Comparison of ENCODE assay signal across 22 cellular contexts in the genomic region with DNA sequence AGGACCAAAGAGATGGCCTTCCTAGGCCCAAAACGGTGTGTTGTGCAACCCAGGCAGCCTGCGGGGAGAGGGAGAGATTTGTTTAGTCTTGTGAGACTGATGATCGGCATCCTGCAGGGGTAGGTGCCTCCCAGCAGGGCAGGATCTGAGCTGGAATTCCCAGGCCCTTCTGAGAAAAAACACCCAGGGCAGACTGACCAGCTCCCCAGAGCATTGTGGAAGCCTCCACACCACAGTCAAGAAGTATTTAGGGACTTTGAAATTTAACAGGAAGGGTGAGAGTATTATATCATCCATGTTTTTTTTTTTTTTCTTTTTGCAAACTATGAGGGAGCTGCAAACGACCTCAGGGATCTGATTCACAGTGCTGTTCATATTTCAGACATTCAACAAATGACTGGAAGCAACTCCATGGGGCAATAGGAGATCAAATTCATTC.
A peak's percentile ranks its signal among the peaks of the same experiment; 100 is the strongest.
DNase-seq lines count a peak whose midpoint lies in the region; ATAC-seq, FAIRE-seq and TF ChIP-seq lines count a peak whose summit lies in the region.
"Had no signal": no experiment of that assay in that cellular context is flagged by ENCODE, and none has a peak within 500 bp of the region (broad histone marks: within the 10 kb centered on the region; RNA-seq: fewer than 3 reads in every experiment).

No MANE protein-coding gene starts in this region.

- H3K4me1 ChIP-seq in HepG2 (ENCODE audit: insufficient read depth, low read length) (peaks cover 47% of the 10 kb centered on the region), right lobe of liver (no peaks in the 10 kb centered on the region), Karpas-422 (ENCODE audit: low read length) (peaks cover 3% of the 10 kb centered on the region; the same call in 1 of the 2 replicates)
- H3K4me1 ChIP-seq: HAP-1, left lung had no signal

- no peak for DNase-seq in HepG2 (ENCODE audit: low spot score)
- no peak for DNase-seq in right lobe of liver
- peak; percentile 66 for DNase-seq in astrocyte of the spinal cord (ENCODE audit: low read depth, low spot score)
- DNase-seq in fibroblast of villous mesenchyme (ENCODE audit: low read depth) = peak; percentile 88
- no peak for DNase-seq in DMS114 treated with DMSO at 0.1 percent for 48 hours (lab: John Stamatoyannopoulos, UW; ENCODE audit: unreplicated experiment)
- DNase-seq in Karpas-422 = no peak
- DNase-seq: 8988T; activated CD8-positive, alpha-beta T cell treated with anti-CD3 and anti-CD28 coated beads for 36 hours; activated naive CD4-positive, alpha-beta T cell; effector CD8-positive, alpha-beta T cell; left lung; NCI-H1417; NCI-H524; RPMI8226; stimulated activated CD8-positive, alpha-beta memory T cell treated with anti-CD3 and anti-CD28 coated beads, Interleukin-4, amount 100 ng/mL, for 48 hours had no signal

- no TSS peak for BruUV-seq in HepG2 (replicated peaks; lab: Mats Ljungman, UMichigan)

- H3K9ac ChIP-seq in HepG2 (ENCODE audit: insufficient read depth, low read depth, low read length) = no peak overlapping the region
- no peak overlapping the region for H3K9ac ChIP-seq in Karpas-422 (ENCODE audit: low read length)
- H3K9ac ChIP-seq: BLaER1 treated with 17β-estradiol and CSF1 and Interleukin-3, amounts not matched to agents 10 nM and 100 nM had no signal

- H2AFZ ChIP-seq in HepG2 (ENCODE audit: low read length) (no peak overlapping the region), Karpas-422 (ENCODE audit: low read length) (no peak overlapping the region)

- intact Hi-C loops in HepG2 (cut with micrococcal nuclease; ENCODE audit: unreplicated experiment) (no loop called here), right lobe of liver (cut with DNase I) (no loop called here)

- in situ Hi-C loops in HepG2 (cut with HindIII; ENCODE audit: extremely low pct_ligation_motif_present, low pct_unique_long_range_greater_than_20kb) (no loop called here), astrocyte of the spinal cord (cut with HindIII; ENCODE audit: low sequenced_read_pairs) (no loop called here)

- ATAC-seq in HepG2 (no peak), right lobe of liver (no peak), HG03521 (IDR thresholded peaks at IDR 0.05; ENCODE audit: unreplicated experiment) (no peak), GM21390 (IDR thresholded peaks at IDR 0.05; ENCODE audit: unreplicated experiment) (no peak)
- ATAC-seq: activated CD8-positive, alpha-beta T cell treated with anti-CD3 and anti-CD28 coated beads for 36 hours; left lung; SK-N-SH treated with all-trans-retinoic acid at 6 μM for 48 hours had no signal

- H3K4me3 ChIP-seq in HepG2 (replicated peaks in 1 of 3; ENCODE audit: insufficient read depth in 1 of 3, low read depth in 2 of 3, low read length in 3 of 3) (no peak overlapping the region), right lobe of liver (no peak overlapping the region), astrocyte of the spinal cord (ENCODE audit: low read depth, low read length) (no peak overlapping the region), fibroblast of villous mesenchyme (ENCODE audit: low read depth, low read length) (no peak overlapping the region), Karpas-422 (ENCODE audit: low read length) (no peak overlapping the region)
- H3K4me3 ChIP-seq: BLaER1 treated with 17β-estradiol and CSF1 and Interleukin-3, amounts not matched to agents 10 nM and 100 nM; esophagus muscularis mucosa; HAP-1; left lung had no signal

- H3K9me3 ChIP-seq in HepG2 (ENCODE audit: low read length) (no peaks in the 10 kb centered on the region), right lobe of liver (no peaks in the 10 kb centered on the region), Karpas-422 (ENCODE audit: low read length) (no peaks in the 10 kb centered on the region)
- H3K9me3 ChIP-seq: BLaER1 treated with 17β-estradiol and CSF1 and Interleukin-3, amounts not matched to agents 10 nM and 100 nM; esophagus muscularis mucosa; HAP-1; left lung had no signal

- H4K20me1 ChIP-seq in HepG2 (ENCODE audit: insufficient read depth, low read length) = no peaks in the 10 kb centered on the region
- H4K20me1 ChIP-seq in Karpas-422 (ENCODE audit: insufficient read depth, low read depth, low read length) = no peaks in the 10 kb centered on the region
- H4K20me1 ChIP-seq: BLaER1 treated with 17β-estradiol and CSF1 and Interleukin-3, amounts not matched to agents 10 nM and 100 nM had no signal

- H3K27ac ChIP-seq in HepG2 (ENCODE audit: extremely low read length, insufficient read depth, low read length) (no peak overlapping the region), right lobe of liver (no peak overlapping the region), Karpas-422 (ENCODE audit: low read length) (no peak overlapping the region)
- H3K27ac ChIP-seq: BLaER1 treated with 17β-estradiol and CSF1 and Interleukin-3, amounts not matched to agents 10 nM and 100 nM; esophagus muscularis mucosa; left lung had no signal

- POLR2A ChIA-PET in HepG2 (lab: Yijun Ruan, JAX) = no interaction called here

- no peaks in the 10 kb centered on the region for H3K9me2 ChIP-seq in Karpas-422 (replicated peaks; ENCODE audit: insufficient read depth, low read length)

- TF ChIP-seq POLR2A in HepG2 (IDR thresholded peaks at IDR 0.05; ENCODE audit: insufficient read depth in 1 of 2, low read depth in 2 of 2, low read length in 2 of 2) = no peak
- TF ChIP-seq POLR2A in right lobe of liver (IDR thresholded peaks at IDR 0.05) = no peak

- TF ChIP-seq RAD21 in HepG2 (CRISPR knock-in tag; IDR thresholded peaks at IDR 0.05) = no peak

- CTCF ChIA-PET in HepG2 (lab: Yijun Ruan, JAX; ENCODE audit: low intra/inter-chr PET ratio, low total read pairs) = no interaction called here

- H3K36me3 ChIP-seq in HepG2 (replicated peaks in 1 of 2; ENCODE audit: control insufficient read depth in 1 of 2, insufficient read depth in 2 of 2, low read length in 2 of 2) (no peaks in the 10 kb centered on the region), right lobe of liver (no peaks in the 10 kb centered on the region), Karpas-422 (ENCODE audit: insufficient read depth, low read length) (no peaks in the 10 kb centered on the region)
- H3K36me3 ChIP-seq: BLaER1 treated with 17β-estradiol and CSF1 and Interleukin-3, amounts not matched to agents 10 nM and 100 nM; esophagus muscularis mucosa; HAP-1; left lung had no signal

- H3K27me3 ChIP-seq in HepG2 (ENCODE audit: control insufficient read depth in 1 of 2, insufficient read depth in 2 of 2, low read length in 2 of 2) = peaks cover 2 to 3% of the 10 kb centered on the region in 2 experiments; a peak in 2 of 5 replicates
- H3K27me3 ChIP-seq in right lobe of liver = no peaks in the 10 kb centered on the region
- no peaks in the 10 kb centered on the region for H3K27me3 ChIP-seq in Karpas-422 (ENCODE audit: low read length)
- H3K27me3 ChIP-seq: BLaER1 treated with 17β-estradiol and CSF1 and Interleukin-3, amounts not matched to agents 10 nM and 100 nM; esophagus muscularis mucosa; left lung had no signal

- FAIRE-seq in HepG2 (lab: Jason Lieb, UNC) = no peak
- FAIRE-seq: HTR-8/SVneo had no signal

- H3K4me2 ChIP-seq in HepG2 (ENCODE audit: low read depth, low read length) (no peak overlapping the region), Karpas-422 (ENCODE audit: low read depth, low read length, poor library complexity, severe bottlenecking) (no peak overlapping the region)

- TF ChIP-seq EP300 in HepG2 (IDR thresholded peaks at IDR 0.05; ENCODE audit: low read depth in 2 of 2, low read length in 2 of 2) (no peak), HepG2 (CRISPR knock-in tag; IDR thresholded peaks at IDR 0.05; ENCODE audit: borderline replicate concordance) (no peak)

- TF ChIP-seq CTCF in HepG2 (CRISPR knock-in tag; IDR thresholded peaks at IDR 0.05) (no peak), right lobe of liver (IDR thresholded peaks at IDR 0.05) (no peak), astrocyte of the spinal cord (IDR thresholded peaks at IDR 0.05; ENCODE audit: low read depth, low read length) (no peak), fibroblast of villous mesenchyme (IDR thresholded peaks at IDR 0.05; ENCODE audit: insufficient read depth, low read depth, low read length) (peak; percentile 3)

- H3K79me2 ChIP-seq in HepG2 (ENCODE audit: insufficient read depth, low read length) = no peaks in the 10 kb centered on the region
- no peaks in the 10 kb centered on the region for H3K79me2 ChIP-seq in Karpas-422 (ENCODE audit: low read length)

- 4% methylated on average over 4 of the region's 4 CpGs for WGBS in HepG2 (ENCODE audit: low lambda C conversion rate)
- WGBS in right lobe of liver (ENCODE audit: insufficient coverage, low coverage, low lambda C conversion rate, missing lambda C conversion rate) = 65% methylated on average over 2 of the region's 4 CpGs

TF ChIP-seq in HepG2, 621 proteins besides CTCF, POLR2A, EP300 and RAD21 (continues in another document):
- peak; percentile 19; the same call in 1 of the 2 replicates for TF ChIP-seq CEBPB (IDR thresholded peaks at IDR 0.05; ENCODE audit: borderline replicate concordance, low read depth, low read length)

Comparison
In these comparisons a context has a peak if more than half of its experiments do, and no peak if none do; other contexts are left out.
1. DNase-seq: peak in astrocyte of the spinal cord (single experiment) and fibroblast of villous mesenchyme (single experiment); none in HepG2 (single experiment), right lobe of liver (0 of 3), DMS114 treated with DMSO at 0.1 percent for 48 hours (single experiment) and Karpas-422 (single experiment).